ENCODE assay signal across 17 cellular contexts in genomic region chr12:74980510-74980909, GRCh38.
DNase-seq lines count a peak whose midpoint lies in the region; ATAC-seq and TF ChIP-seq lines count a peak whose summit lies in the region.
"Had no signal": no experiment of that assay in that cellular context is flagged by ENCODE, and none has a peak within 500 bp of the region (broad histone marks: within the 10 kb centered on the region; RNA-seq: fewer than 3 reads in every experiment).

No MANE protein-coding gene starts in this region.

- no peak overlapping the region for H3K4me3 ChIP-seq in HCT116 (replicated peaks in 1 of 2; ENCODE audit: low read depth in 1 of 2, low read length in 2 of 2)
- no peak overlapping the region for H3K4me3 ChIP-seq in hepatocyte
- no peak overlapping the region for H3K4me3 ChIP-seq in gastrocnemius medialis
- H3K4me3 ChIP-seq: coronary artery, left lung had no signal

- intact Hi-C loops in HCT116 (cut with micrococcal nuclease) = no loop called here
- intact Hi-C loops in gastrocnemius medialis (cut with DNase I; ENCODE audit: low total_unique reads) = no loop called here

- 24% methylated on average over 4 of the region's 4 CpGs for WGBS in hepatocyte (ENCODE audit: low lambda C conversion rate, missing lambda C conversion rate)

- no peaks in the 10 kb centered on the region for H3K9me2 ChIP-seq in HCT116 (ENCODE audit: insufficient read depth)
- H3K9me2 ChIP-seq in hepatocyte (replicated peaks; ENCODE audit: insufficient read depth) = no peaks in the 10 kb centered on the region

- no TSS peak for BruUV-seq in HCT116 (replicated peaks; lab: Mats Ljungman, UMichigan)

- no peak overlapping the region for H3K9ac ChIP-seq in HCT116 (ENCODE audit: low read length)

- H3K27ac ChIP-seq in HCT116 (ENCODE audit: low read depth, low read length) = no peak overlapping the region
- H3K27ac ChIP-seq in hepatocyte = no peak overlapping the region
- H3K27ac ChIP-seq in gastrocnemius medialis = no peak overlapping the region
- H3K27ac ChIP-seq: coronary artery, left lung had no signal

- H3K79me2 ChIP-seq in HCT116 (ENCODE audit: insufficient read depth, low read length) (no peaks in the 10 kb centered on the region), hepatocyte (no peaks in the 10 kb centered on the region)

- H3K4me1 ChIP-seq in HCT116 (ENCODE audit: control insufficient read depth in 1 of 2, insufficient read depth in 2 of 2, low read length in 2 of 2) (peaks cover 5 to 11% of the 10 kb centered on the region in 2 experiments; a peak in 2 of 4 replicates), hepatocyte (ENCODE audit: insufficient read depth) (no peaks in the 10 kb centered on the region), gastrocnemius medialis (peaks cover 0 to 16% of the 10 kb centered on the region in 2 donors)
- H3K4me1 ChIP-seq: BE2C, left lung had no signal

- DNase-seq in HCT116 (ENCODE audit: low read depth, low spot score) (no peak), NCI-H524 (lab: John Stamatoyannopoulos, UW) (peak; percentile 26 to 72), hepatocyte (ENCODE audit: low spot score) (peak; percentile 25), gastrocnemius medialis (no peak), activated gamma-delta T cell (lab: John Stamatoyannopoulos, UW) (no peak), inferior parietal cortex (ENCODE audit: extremely low spot score) (no peak)
- DNase-seq in stimulated activated CD4-positive, alpha-beta T cell treated with anti-CD3 and anti-CD28 coated beads, Interleukin-4, amount 100 ng/mL, for 1 hour = no peak
- DNase-seq: activated CD4-positive, alpha-beta T cell treated with anti-CD3 and anti-CD28 coated beads for 1 hour; activated naive CD4-positive, alpha-beta T cell treated with Interleukin-2 at 50 U/mL for 16 hours; BE2C; left lung; NCI-H2029; NK-92 treated with Interleukin-12 subunit alpha and Interleukin-12 subunit beta, amount 100 ng/mL, for 24 hours; SHP77 had no signal

- CTCF ChIA-PET in HCT116 (lab: Charles Lee) = no interaction called here

- H3K27me3 ChIP-seq in HCT116 (ENCODE audit: insufficient read depth, low read length) (no peaks in the 10 kb centered on the region), hepatocyte (no peaks in the 10 kb centered on the region), gastrocnemius medialis (no peaks in the 10 kb centered on the region)
- H3K27me3 ChIP-seq: BE2C, left lung had no signal

- RAD21 ChIA-PET in HCT116 (lab: Charles Lee; ENCODE audit: low non-redundant PET in 1 of 2, low total read pairs in 2 of 2, uncharacterized antibody in 2 of 2, unreplicated experiment in 2 of 2) = no interaction called here

- TF ChIP-seq CTCF in HCT116 (IDR thresholded peaks at IDR 0.05 in 2 of 3, conservative IDR thresholded peaks at IDR 0.05 in 1 of 3; ENCODE audit: borderline replicate concordance in 1 of 3, insufficient read depth in 1 of 3, low read depth in 2 of 3, low read length in 2 of 3) (no peak), hepatocyte (IDR thresholded peaks at IDR 0.05; ENCODE audit: poor library complexity) (no peak), gastrocnemius medialis (IDR thresholded peaks at IDR 0.05 in 4 of 5, conservative IDR thresholded peaks at IDR 0.05 in 1 of 5) (no peak)

- TF ChIP-seq POLR2A in HCT116 (IDR thresholded peaks at IDR 0.05; ENCODE audit: borderline replicate concordance, extremely low read depth, insufficient read depth, insufficient read length) (no peak), gastrocnemius medialis (IDR thresholded peaks at IDR 0.05) (no peak)

- in situ Hi-C loops in gastrocnemius medialis (cut with MboI; ENCODE audit: low sequenced_read_pairs in 4 of 4) = no loop called here

- ATAC-seq in HCT116 = peak; percentile 30; the same call in 1 of the 2 replicates
- ATAC-seq in gastrocnemius medialis = peak; percentile 72 to 92
- no peak for ATAC-seq in GM21576 (IDR thresholded peaks at IDR 0.05; ENCODE audit: unreplicated experiment)
- ATAC-seq: esophagus mucosa, left lung had no signal

- H3K36me3 ChIP-seq in HCT116 (ENCODE audit: control insufficient read depth in 1 of 2, insufficient read depth in 2 of 2, low read length in 2 of 2) (no peaks in the 10 kb centered on the region), hepatocyte (replicated peaks; ENCODE audit: insufficient read depth, low read depth) (no peaks in the 10 kb centered on the region), gastrocnemius medialis (no peaks in the 10 kb centered on the region)
- H3K36me3 ChIP-seq: BE2C, left lung had no signal

- no peaks in the 10 kb centered on the region for H4K20me1 ChIP-seq in HCT116 (ENCODE audit: insufficient read depth)
- no peaks in the 10 kb centered on the region for H4K20me1 ChIP-seq in hepatocyte (ENCODE audit: insufficient read depth, poor library complexity, severe bottlenecking)

- no peak for TF ChIP-seq RAD21 in HCT116 (IDR thresholded peaks at IDR 0.05; ENCODE audit: low read depth)

- POLR2A ChIA-PET in HCT116 (lab: Charles Lee) = no interaction called here

- H2AFZ ChIP-seq in HCT116 (ENCODE audit: low read depth, low read length, poor library complexity, severe bottlenecking) = peak overlapping the region; percentile 94
- no peak overlapping the region for H2AFZ ChIP-seq in hepatocyte

- H3K4me2 ChIP-seq in HCT116 (ENCODE audit: low read length) = peak overlapping the region; percentile 55
- H3K4me2 ChIP-seq in hepatocyte = peak overlapping the region; percentile 22

- H3K9me3 ChIP-seq in HCT116 (ENCODE audit: control insufficient read depth in 1 of 2, insufficient read depth in 1 of 2, low read depth in 1 of 2, low read length in 2 of 2) = no peaks in the 10 kb centered on the region
- no peaks in the 10 kb centered on the region for H3K9me3 ChIP-seq in hepatocyte (ENCODE audit: low read depth)
- no peaks in the 10 kb centered on the region for H3K9me3 ChIP-seq in gastrocnemius medialis
- H3K9me3 ChIP-seq: BE2C, left lung had no signal

TF ChIP-seq in HCT116, 20 proteins besides CTCF, POLR2A, EP300 and RAD21:
- TF ChIP-seq TCF7L2 (IDR thresholded peaks at IDR 0.05; ENCODE audit: borderline replicate concordance, extremely low read depth, insufficient read depth, insufficient read length) (no peak), EZH2 (IDR thresholded peaks at IDR 0.05) (no peak), FOSL1 (IDR thresholded peaks at IDR 0.05; ENCODE audit: low read depth) (no peak), EGR1 (IDR thresholded peaks at IDR 0.05; ENCODE audit: low read depth) (no peak), SRF (IDR thresholded peaks at IDR 0.05; ENCODE audit: low read depth) (no peak)

Comparison
In these comparisons a context has a peak if more than half of its experiments do, and no peak if none do; other contexts are left out.
1. DNase-seq: peak in NCI-H524 (2 of 2) and hepatocyte (single experiment); none in HCT116 (single experiment), gastrocnemius medialis (0 of 2), stimulated activated CD4-positive, alpha-beta T cell treated with anti-CD3 and anti-CD28 coated beads, Interleukin-4, amount 100 ng/mL, for 1 hour (single experiment), activated gamma-delta T cell (single experiment) and inferior parietal cortex (single experiment).